ENCODE assay signal across 8 cellular contexts in the genomic region with DNA sequence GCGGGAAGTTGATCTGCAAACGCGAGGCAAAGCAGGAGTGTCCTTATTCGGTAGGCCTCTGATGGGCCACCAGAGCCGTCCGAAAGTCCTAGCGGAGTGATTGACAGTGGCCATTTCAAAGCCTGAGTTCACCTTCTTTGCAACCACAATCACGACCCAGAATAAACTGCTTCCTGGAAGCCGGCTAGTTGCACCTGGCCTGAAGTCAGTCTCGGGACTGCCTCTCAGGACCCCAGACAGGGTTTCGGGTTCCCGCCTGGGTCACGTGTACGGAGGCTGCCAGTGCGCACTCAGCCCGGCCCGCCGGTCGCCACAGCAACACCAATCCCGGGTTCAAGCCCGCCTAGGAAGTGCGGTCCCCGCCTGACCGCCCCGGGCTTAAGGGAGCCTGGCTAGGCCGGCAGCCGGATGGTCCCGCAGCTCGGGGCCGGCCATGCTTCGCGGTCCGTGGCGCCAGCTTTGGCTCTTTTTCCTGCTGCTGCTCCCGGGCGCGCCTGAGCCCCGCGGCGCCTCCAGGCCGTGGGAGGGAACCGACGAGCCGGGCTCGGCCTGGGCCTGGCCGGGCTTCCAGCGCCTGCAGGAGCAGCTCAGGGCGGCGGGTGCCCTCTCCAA. TPM values are rescaled to one million over a fixed set of nuclear protein-coding genes. Genes with fewer than 3 reads are reported as not detected.
DNase-seq lines count a peak whose midpoint lies in the region; ATAC-seq, FAIRE-seq and TF ChIP-seq lines count a peak whose summit lies in the region.

A gene with protein sequence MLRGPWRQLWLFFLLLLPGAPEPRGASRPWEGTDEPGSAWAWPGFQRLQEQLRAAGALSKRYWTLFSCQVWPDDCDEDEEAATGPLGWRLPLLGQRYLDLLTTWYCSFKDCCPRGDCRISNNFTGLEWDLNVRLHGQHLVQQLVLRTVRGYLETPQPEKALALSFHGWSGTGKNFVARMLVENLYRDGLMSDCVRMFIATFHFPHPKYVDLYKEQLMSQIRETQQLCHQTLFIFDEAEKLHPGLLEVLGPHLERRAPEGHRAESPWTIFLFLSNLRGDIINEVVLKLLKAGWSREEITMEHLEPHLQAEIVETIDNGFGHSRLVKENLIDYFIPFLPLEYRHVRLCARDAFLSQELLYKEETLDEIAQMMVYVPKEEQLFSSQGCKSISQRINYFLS (plus strand): TSS at position 375 of the 612 bp plus-strand sequence. CDS start 59 bp downstream, at position 434.

- no peak for FAIRE-seq in kidney (lab: Jason Lieb, UNC)

- H3K27ac ChIP-seq in kidney (ENCODE audit: low read depth in 2 of 2, low read length in 2 of 2), result peak within 1 kb of the TSS; percentile 86 to 94

- TF ChIP-seq CTCF in kidney (IDR thresholded peaks at IDR 0.05; ENCODE audit: borderline replicate concordance, extremely low read depth, insufficient read depth), result no peak

- intact Hi-C loops in kidney (cut with DNase I), result no loop called here

- peaks cover 6 to 15% of the 10 kb centered on the region in 2 donors for H3K4me1 ChIP-seq in kidney (ENCODE audit: control insufficient read depth in 1 of 2, insufficient read depth in 1 of 2, low read depth in 1 of 2, low read length in 2 of 2)

- H3K9me3 ChIP-seq in kidney (ENCODE audit: control insufficient read depth in 1 of 2, low read length in 2 of 2), result no peaks in the 10 kb centered on the region

- ATAC-seq in GM18909 (IDR thresholded peaks at IDR 0.05; ENCODE audit: poor library complexity, unreplicated experiment), result peak; percentile 88
- peak; percentile 83 for ATAC-seq in HG03159 (IDR thresholded peaks at IDR 0.05; ENCODE audit: unreplicated experiment)
- ATAC-seq in activated CD4-positive, CD25-positive, alpha-beta regulatory T cell treated with anti-CD3 and anti-CD28 coated beads, Interleukin-2, amount 50 U/mL, for 24 hours, result peak; percentile 85 to 88

- peak within 1 kb of the TSS; percentile 63 to 88 for H3K9ac ChIP-seq in kidney (ENCODE audit: low read length in 2 of 2)

- H3K36me3 ChIP-seq in kidney (ENCODE audit: control insufficient read depth in 1 of 2, insufficient read depth in 2 of 2, low read length in 2 of 2), result peaks cover 0 to 2% of the 10 kb centered on the region in 2 donors

- DNase-seq in AG08396 (ENCODE audit: low spot score) (peak; percentile 93), NCI-H226 (peak; percentile 86), cerebellum (ENCODE audit: low spot score) (peak; percentile 78), kidney (peak; percentile 99)
- DNase-seq in stimulated activated CD4-positive, alpha-beta T cell treated with anti-CD3 and anti-CD28 coated beads, Interleukin-15, amount 100 ng/mL, for 1 hour (ENCODE audit: low read depth in 1 of 2, low spot score in 1 of 2), result peak; percentile 53 to 60

- H3K4me3 ChIP-seq in kidney (ENCODE audit: low read length in 2 of 2), result peak within 1 kb of the TSS; percentile 68 to 94

RNA-seq across cellular contexts. Expression of the gene that starts here (rescaled TPM):
- total RNA-seq in cerebellum (13.2 TPM), kidney (33.1 TPM)
- 23.1 TPM for polyA plus RNA-seq in kidney (ENCODE audit: insufficient read depth, low read depth, low replicate concordance)

Comparison
In these comparisons a context has a peak if more than half of its experiments do, and no peak if none do; other contexts are left out.
1. Peak in every context shown above with its lines: DNase-seq, ATAC-seq, H3K4me3 ChIP-seq and H3K27ac ChIP-seq.